1 cellular context compared by ENCODE assay signal in the genomic region with DNA sequence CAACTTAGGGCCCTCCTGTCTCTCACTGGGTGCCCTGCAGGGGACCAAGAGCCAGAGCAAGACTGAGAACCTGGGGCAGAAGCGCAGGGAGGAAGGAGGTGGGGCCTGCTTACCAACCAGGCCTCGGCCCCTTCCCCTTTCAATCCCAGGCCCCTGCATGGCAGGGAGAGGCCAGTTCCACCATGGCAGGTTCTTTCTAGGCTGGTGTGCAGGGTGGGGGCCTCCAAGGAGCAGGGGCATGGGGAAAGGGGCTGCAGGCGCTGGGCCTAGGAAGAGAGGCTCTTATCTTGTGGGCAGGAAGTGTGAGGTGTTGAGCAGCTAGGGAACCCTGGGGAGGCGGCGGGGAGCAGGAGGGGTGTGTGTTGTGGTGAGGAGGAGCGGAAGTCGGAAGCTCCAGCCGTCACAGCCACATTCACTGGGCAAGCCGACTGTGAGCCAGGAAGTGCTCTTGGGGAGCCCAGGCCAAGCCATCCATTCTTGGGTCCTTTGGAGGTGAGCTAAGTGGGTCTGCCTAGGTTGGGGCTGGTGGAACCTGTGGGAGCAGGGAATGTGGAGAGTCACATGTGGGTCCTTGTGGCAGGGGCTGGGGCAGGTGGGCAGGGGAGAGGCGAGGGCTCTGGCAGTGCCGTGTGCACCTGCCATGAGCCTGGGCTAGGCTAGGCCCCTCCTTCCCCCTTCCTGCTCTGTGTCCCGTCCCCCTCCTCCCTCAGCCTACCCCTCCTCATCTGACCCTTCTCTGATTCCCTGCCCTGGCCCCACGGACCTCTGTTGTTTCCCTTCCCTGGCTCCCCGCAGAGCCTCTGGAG.
TF ChIP-seq lines count a peak whose summit lies in the region.

A gene (plus strand): TSS at position 409 of the 806 bp plus-strand sequence. CDS start 8,486 bp downstream, outside the sequence.

TF ChIP-seq in GM12878, 131 proteins besides CTCF, POLR2A, EP300 and RAD21 (continued from another document and continues in another):
- TF ChIP-seq, protein P1, sequence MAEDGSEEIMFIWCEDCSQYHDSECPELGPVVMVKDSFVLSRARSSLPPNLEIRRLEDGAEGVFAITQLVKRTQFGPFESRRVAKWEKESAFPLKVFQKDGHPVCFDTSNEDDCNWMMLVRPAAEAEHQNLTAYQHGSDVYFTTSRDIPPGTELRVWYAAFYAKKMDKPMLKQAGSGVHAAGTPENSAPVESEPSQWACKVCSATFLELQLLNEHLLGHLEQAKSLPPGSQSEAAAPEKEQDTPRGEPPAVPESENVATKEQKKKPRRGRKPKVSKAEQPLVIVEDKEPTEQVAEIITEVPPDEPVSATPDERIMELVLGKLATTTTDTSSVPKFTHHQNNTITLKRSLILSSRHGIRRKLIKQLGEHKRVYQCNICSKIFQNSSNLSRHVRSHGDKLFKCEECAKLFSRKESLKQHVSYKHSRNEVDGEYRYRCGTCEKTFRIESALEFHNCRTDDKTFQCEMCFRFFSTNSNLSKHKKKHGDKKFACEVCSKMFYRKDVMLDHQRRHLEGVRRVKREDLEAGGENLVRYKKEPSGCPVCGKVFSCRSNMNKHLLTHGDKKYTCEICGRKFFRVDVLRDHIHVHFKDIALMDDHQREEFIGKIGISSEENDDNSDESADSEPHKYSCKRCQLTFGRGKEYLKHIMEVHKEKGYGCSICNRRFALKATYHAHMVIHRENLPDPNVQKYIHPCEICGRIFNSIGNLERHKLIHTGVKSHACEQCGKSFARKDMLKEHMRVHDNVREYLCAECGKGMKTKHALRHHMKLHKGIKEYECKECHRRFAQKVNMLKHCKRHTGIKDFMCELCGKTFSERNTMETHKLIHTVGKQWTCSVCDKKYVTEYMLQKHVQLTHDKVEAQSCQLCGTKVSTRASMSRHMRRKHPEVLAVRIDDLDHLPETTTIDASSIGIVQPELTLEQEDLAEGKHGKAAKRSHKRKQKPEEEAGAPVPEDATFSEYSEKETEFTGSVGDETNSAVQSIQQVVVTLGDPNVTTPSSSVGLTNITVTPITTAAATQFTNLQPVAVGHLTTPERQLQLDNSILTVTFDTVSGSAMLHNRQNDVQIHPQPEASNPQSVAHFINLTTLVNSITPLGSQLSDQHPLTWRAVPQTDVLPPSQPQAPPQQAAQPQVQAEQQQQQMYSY (CRISPR knock-in tag; IDR thresholded peaks at IDR 0.05): no peak
- TF ChIP-seq, protein P2, sequence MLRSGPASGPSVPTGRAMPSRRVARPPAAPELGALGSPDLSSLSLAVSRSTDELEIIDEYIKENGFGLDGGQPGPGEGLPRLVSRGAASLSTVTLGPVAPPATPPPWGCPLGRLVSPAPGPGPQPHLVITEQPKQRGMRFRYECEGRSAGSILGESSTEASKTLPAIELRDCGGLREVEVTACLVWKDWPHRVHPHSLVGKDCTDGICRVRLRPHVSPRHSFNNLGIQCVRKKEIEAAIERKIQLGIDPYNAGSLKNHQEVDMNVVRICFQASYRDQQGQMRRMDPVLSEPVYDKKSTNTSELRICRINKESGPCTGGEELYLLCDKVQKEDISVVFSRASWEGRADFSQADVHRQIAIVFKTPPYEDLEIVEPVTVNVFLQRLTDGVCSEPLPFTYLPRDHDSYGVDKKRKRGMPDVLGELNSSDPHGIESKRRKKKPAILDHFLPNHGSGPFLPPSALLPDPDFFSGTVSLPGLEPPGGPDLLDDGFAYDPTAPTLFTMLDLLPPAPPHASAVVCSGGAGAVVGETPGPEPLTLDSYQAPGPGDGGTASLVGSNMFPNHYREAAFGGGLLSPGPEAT (IDR thresholded peaks at IDR 0.05; ENCODE audit: low read depth): peak; percentile 59
- peak; percentile 85; the same call in 2 of the 3 replicates for TF ChIP-seq POU2F2 (IDR thresholded peaks at IDR 0.05; ENCODE audit: borderline replicate concordance, low read depth, low read length)
- TF ChIP-seq, protein P3, sequence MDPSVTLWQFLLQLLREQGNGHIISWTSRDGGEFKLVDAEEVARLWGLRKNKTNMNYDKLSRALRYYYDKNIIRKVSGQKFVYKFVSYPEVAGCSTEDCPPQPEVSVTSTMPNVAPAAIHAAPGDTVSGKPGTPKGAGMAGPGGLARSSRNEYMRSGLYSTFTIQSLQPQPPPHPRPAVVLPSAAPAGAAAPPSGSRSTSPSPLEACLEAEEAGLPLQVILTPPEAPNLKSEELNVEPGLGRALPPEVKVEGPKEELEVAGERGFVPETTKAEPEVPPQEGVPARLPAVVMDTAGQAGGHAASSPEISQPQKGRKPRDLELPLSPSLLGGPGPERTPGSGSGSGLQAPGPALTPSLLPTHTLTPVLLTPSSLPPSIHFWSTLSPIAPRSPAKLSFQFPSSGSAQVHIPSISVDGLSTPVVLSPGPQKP (IDR thresholded peaks at IDR 0.05; ENCODE audit: low read depth, low read length): peak; percentile 53; the same call in 1 of the 2 replicates
- TF ChIP-seq, protein P4, sequence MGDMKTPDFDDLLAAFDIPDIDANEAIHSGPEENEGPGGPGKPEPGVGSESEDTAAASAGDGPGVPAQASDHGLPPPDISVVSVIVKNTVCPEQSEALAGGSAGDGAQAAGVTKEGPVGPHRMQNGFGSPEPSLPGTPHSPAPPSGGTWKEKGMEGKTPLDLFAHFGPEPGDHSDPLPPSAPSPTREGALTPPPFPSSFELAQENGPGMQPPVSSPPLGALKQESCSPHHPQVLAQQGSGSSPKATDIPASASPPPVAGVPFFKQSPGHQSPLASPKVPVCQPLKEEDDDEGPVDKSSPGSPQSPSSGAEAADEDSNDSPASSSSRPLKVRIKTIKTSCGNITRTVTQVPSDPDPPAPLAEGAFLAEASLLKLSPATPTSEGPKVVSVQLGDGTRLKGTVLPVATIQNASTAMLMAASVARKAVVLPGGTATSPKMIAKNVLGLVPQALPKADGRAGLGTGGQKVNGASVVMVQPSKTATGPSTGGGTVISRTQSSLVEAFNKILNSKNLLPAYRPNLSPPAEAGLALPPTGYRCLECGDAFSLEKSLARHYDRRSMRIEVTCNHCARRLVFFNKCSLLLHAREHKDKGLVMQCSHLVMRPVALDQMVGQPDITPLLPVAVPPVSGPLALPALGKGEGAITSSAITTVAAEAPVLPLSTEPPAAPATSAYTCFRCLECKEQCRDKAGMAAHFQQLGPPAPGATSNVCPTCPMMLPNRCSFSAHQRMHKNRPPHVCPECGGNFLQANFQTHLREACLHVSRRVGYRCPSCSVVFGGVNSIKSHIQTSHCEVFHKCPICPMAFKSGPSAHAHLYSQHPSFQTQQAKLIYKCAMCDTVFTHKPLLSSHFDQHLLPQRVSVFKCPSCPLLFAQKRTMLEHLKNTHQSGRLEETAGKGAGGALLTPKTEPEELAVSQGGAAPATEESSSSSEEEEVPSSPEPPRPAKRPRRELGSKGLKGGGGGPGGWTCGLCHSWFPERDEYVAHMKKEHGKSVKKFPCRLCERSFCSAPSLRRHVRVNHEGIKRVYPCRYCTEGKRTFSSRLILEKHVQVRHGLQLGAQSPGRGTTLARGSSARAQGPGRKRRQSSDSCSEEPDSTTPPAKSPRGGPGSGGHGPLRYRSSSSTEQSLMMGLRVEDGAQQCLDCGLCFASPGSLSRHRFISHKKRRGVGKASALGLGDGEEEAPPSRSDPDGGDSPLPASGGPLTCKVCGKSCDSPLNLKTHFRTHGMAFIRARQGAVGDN (IDR thresholded peaks at IDR 0.05): peak; percentile 90
- TF ChIP-seq, protein P5, sequence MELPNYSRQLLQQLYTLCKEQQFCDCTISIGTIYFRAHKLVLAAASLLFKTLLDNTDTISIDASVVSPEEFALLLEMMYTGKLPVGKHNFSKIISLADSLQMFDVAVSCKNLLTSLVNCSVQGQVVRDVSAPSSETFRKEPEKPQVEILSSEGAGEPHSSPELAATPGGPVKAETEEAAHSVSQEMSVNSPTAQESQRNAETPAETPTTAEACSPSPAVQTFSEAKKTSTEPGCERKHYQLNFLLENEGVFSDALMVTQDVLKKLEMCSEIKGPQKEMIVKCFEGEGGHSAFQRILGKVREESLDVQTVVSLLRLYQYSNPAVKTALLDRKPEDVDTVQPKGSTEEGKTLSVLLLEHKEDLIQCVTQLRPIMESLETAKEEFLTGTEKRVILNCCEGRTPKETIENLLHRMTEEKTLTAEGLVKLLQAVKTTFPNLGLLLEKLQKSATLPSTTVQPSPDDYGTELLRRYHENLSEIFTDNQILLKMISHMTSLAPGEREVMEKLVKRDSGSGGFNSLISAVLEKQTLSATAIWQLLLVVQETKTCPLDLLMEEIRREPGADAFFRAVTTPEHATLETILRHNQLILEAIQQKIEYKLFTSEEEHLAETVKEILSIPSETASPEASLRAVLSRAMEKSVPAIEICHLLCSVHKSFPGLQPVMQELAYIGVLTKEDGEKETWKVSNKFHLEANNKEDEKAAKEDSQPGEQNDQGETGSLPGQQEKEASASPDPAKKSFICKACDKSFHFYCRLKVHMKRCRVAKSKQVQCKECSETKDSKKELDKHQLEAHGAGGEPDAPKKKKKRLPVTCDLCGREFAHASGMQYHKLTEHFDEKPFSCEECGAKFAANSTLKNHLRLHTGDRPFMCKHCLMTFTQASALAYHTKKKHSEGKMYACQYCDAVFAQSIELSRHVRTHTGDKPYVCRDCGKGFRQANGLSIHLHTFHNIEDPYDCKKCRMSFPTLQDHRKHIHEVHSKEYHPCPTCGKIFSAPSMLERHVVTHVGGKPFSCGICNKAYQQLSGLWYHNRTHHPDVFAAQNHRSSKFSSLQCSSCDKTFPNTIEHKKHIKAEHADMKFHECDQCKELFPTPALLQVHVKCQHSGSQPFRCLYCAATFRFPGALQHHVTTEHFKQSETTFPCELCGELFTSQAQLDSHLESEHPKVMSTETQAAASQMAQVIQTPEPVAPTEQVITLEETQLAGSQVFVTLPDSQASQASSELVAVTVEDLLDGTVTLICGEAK (IDR thresholded peaks at IDR 0.05; ENCODE audit: borderline replicate concordance): peak; percentile 74; the same call in 1 of the 2 replicates
- TF ChIP-seq BHLHE40 (IDR thresholded peaks at IDR 0.05; ENCODE audit: borderline replicate concordance in 1 of 2, low read depth in 2 of 2, low read length in 1 of 2): peak; percentile 21 to 55; a peak in 2 of 4 replicates
- peak; percentile 69 for TF ChIP-seq CREB1 (IDR thresholded peaks at IDR 0.05; ENCODE audit: low read depth)
- no peak for TF ChIP-seq SRF (IDR thresholded peaks at IDR 0.05; ENCODE audit: low read depth in 2 of 2, low read length in 2 of 2)
- TF ChIP-seq RFX5 (IDR thresholded peaks at IDR 0.05; ENCODE audit: low read depth, low read length): no peak
- TF ChIP-seq STAT3 (IDR thresholded peaks at IDR 0.05; ENCODE audit: low read depth, low read length): 0 out of 2 replicates have a peak, but pooled peaks have one; percentile 27
- peak; percentile 22; the same call in 1 of the 2 replicates for TF ChIP-seq FOXK2 (IDR thresholded peaks at IDR 0.05)
- peak; percentile 93 for TF ChIP-seq RUNX3 (IDR thresholded peaks at IDR 0.05; ENCODE audit: low read length)
- no peak for TF ChIP-seq ASH2L (IDR thresholded peaks at IDR 0.05; ENCODE audit: borderline replicate concordance, low read depth)
- peak; percentile 52 for TF ChIP-seq MTA2 (IDR thresholded peaks at IDR 0.05; ENCODE audit: low read depth)
- no peak for TF ChIP-seq TARDBP (IDR thresholded peaks at IDR 0.05; ENCODE audit: borderline replicate concordance)
- TF ChIP-seq ZBED1 (IDR thresholded peaks at IDR 0.05; ENCODE audit: borderline replicate concordance): no peak
- no peak for TF ChIP-seq NR2F1 (conservative IDR thresholded peaks at IDR 0.05)
- TF ChIP-seq TBL1XR1 (IDR thresholded peaks at IDR 0.05; ENCODE audit: low read depth, low read length): peak; percentile 82; the same call in 1 of the 2 replicates
- no peak for TF ChIP-seq BCL11A (IDR thresholded peaks at IDR 0.05; ENCODE audit: low read depth, low read length)
- TF ChIP-seq, protein P6, sequence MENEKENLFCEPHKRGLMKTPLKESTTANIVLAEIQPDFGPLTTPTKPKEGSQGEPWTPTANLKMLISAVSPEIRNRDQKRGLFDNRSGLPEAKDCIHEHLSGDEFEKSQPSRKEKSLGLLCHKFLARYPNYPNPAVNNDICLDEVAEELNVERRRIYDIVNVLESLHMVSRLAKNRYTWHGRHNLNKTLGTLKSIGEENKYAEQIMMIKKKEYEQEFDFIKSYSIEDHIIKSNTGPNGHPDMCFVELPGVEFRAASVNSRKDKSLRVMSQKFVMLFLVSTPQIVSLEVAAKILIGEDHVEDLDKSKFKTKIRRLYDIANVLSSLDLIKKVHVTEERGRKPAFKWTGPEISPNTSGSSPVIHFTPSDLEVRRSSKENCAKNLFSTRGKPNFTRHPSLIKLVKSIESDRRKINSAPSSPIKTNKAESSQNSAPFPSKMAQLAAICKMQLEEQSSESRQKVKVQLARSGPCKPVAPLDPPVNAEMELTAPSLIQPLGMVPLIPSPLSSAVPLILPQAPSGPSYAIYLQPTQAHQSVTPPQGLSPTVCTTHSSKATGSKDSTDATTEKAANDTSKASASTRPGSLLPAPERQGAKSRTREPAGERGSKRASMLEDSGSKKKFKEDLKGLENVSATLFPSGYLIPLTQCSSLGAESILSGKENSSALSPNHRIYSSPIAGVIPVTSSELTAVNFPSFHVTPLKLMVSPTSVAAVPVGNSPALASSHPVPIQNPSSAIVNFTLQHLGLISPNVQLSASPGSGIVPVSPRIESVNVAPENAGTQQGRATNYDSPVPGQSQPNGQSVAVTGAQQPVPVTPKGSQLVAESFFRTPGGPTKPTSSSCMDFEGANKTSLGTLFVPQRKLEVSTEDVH (IDR thresholded peaks at IDR 0.05; ENCODE audit: low read depth, partially characterized antibody): no peak
- TF ChIP-seq ZZZ3 (IDR thresholded peaks at IDR 0.05; ENCODE audit: control insufficient read depth, insufficient read length, low read depth): no peak
- TF ChIP-seq, protein P7, sequence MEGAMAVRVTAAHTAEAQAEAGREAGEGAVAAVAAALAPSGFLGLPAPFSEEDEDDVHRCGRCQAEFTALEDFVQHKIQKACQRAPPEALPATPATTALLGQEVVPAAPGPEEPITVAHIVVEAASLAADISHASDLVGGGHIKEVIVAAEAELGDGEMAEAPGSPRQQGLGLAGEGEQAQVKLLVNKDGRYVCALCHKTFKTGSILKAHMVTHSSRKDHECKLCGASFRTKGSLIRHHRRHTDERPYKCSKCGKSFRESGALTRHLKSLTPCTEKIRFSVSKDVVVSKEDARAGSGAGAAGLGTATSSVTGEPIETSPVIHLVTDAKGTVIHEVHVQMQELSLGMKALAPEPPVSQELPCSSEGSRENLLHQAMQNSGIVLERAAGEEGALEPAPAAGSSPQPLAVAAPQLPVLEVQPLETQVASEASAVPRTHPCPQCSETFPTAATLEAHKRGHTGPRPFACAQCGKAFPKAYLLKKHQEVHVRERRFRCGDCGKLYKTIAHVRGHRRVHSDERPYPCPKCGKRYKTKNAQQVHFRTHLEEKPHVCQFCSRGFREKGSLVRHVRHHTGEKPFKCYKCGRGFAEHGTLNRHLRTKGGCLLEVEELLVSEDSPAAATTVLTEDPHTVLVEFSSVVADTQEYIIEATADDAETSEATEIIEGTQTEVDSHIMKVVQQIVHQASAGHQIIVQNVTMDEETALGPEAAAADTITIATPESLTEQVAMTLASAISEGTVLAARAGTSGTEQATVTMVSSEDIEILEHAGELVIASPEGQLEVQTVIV (IDR thresholded peaks at IDR 0.05; ENCODE audit: borderline replicate concordance, partially characterized antibody): peak; percentile 87
- TF ChIP-seq SMAD5 (IDR thresholded peaks at IDR 0.05; ENCODE audit: low read depth): peak; percentile 86
- no peak for TF ChIP-seq JUNB (IDR thresholded peaks at IDR 0.05)
- TF ChIP-seq, protein P8, sequence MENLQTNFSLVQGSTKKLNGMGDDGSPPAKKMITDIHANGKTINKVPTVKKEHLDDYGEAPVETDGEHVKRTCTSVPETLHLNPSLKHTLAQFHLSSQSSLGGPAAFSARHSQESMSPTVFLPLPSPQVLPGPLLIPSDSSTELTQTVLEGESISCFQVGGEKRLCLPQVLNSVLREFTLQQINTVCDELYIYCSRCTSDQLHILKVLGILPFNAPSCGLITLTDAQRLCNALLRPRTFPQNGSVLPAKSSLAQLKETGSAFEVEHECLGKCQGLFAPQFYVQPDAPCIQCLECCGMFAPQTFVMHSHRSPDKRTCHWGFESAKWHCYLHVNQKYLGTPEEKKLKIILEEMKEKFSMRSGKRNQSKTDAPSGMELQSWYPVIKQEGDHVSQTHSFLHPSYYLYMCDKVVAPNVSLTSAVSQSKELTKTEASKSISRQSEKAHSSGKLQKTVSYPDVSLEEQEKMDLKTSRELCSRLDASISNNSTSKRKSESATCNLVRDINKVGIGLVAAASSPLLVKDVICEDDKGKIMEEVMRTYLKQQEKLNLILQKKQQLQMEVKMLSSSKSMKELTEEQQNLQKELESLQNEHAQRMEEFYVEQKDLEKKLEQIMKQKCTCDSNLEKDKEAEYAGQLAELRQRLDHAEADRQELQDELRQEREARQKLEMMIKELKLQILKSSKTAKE (IDR thresholded peaks at IDR 0.05; ENCODE audit: low read depth, poor library complexity, severe bottlenecking): no peak
